ENCODE assay signal across 28 cellular contexts in genomic region chr11:1925373-1926155, GRCh38. TPM values are rescaled to one million over a fixed set of nuclear protein-coding genes. Genes with fewer than 3 reads are reported as not detected.
A peak's percentile ranks its signal among the peaks of the same experiment; 100 is the strongest.
DNase-seq lines count a peak whose midpoint lies in the region; ATAC-seq, FAIRE-seq and TF ChIP-seq lines count a peak whose summit lies in the region.
"Had no signal": no experiment of that assay in that cellular context is flagged by ENCODE, and none has a peak within 500 bp of the region (broad histone marks: within the 10 kb centered on the region; RNA-seq: fewer than 3 reads in every experiment).

No MANE protein-coding gene starts in this region.

- intact Hi-C loops in kidney (cut with DNase I), result no loop called here
- intact Hi-C loops in psoas muscle (cut with DNase I), result no loop called here

- DNase-seq in activated CD8-positive, alpha-beta memory T cell treated with anti-CD3 and anti-CD28 coated beads, Interleukin-2, amount 10 ng/mL, durations not matched to agents 7 days and 5 days, result peak; percentile 29
- no peak for DNase-seq in activated CD8-positive, alpha-beta memory T cell treated with anti-CD3 and anti-CD28 coated beads, Interleukin-2, amount 50 U/mL, for 48 hours
- peak; percentile 49 for DNase-seq in H7
- DNase-seq in kidney, result peak; percentile 66
- DNase-seq in psoas muscle, result peak in 1 of 2 donors; percentile 46
- DNase-seq in COLO668 (lab: John Stamatoyannopoulos, UW; ENCODE audit: unreplicated experiment), result no peak
- DNase-seq: 8988T; CD4-positive, CD25-positive, alpha-beta regulatory T cell; DMS153; GF-D8; HFFc6; IMR-90; NCI-H1417; NCI-H187; NCI-H2107; NCI-H510A; NCI-H748 treated with DMSO at 0.1 percent for 48 hours; NK-92 treated with Interleukin-12 subunit alpha and Interleukin-12 subunit beta, amount 100 ng/mL, for 24 hours; SHP77 treated with DMSO at 0.1 percent for 48 hours had no signal

- no peak overlapping the region for H3K4me3 ChIP-seq in H7 (ENCODE audit: insufficient read depth, low read depth, low read length)
- no peak overlapping the region for H3K4me3 ChIP-seq in kidney (ENCODE audit: low read length in 2 of 2)
- peak overlapping the region; percentile 75 for H3K4me3 ChIP-seq in psoas muscle
- H3K4me3 ChIP-seq: GM12878, Peyer's patch had no signal

- no peak overlapping the region for H3K4me3 Mint-ChIP-seq in activated CD8-positive, alpha-beta memory T cell treated with anti-CD3 and anti-CD28 coated beads, Interleukin-2, amount 10 ng/mL, durations not matched to agents 7 days and 5 days
- H3K4me3 Mint-ChIP-seq: CD4-positive, CD25-positive, alpha-beta regulatory T cell; HFFc6 had no signal

- H3K4me1 ChIP-seq in kidney (ENCODE audit: control insufficient read depth in 1 of 2, insufficient read depth in 1 of 2, low read depth in 1 of 2, low read length in 2 of 2), result no peaks in the 10 kb centered on the region
- peaks cover 68% of the 10 kb centered on the region for H3K4me1 ChIP-seq in psoas muscle

- H3K9me3 Mint-ChIP-seq in activated CD8-positive, alpha-beta memory T cell treated with anti-CD3 and anti-CD28 coated beads, Interleukin-2, amount 10 ng/mL, durations not matched to agents 7 days and 5 days (ENCODE audit: low read depth), result no peaks in the 10 kb centered on the region
- H3K9me3 Mint-ChIP-seq: CD4-positive, CD25-positive, alpha-beta regulatory T cell; HFFc6 had no signal

- TF ChIP-seq CTCF in kidney (IDR thresholded peaks at IDR 0.05; ENCODE audit: borderline replicate concordance, extremely low read depth, insufficient read depth) (no peak), psoas muscle (IDR thresholded peaks at IDR 0.05) (no peak)

- CTCF ChIA-PET in activated CD8-positive, alpha-beta memory T cell treated with anti-CD3 and anti-CD28 coated beads, Interleukin-2, amount 10 ng/mL, durations not matched to agents 7 days and 5 days (lab: Charles Lee), result no interaction called here

- no peak for FAIRE-seq in kidney (lab: Jason Lieb, UNC)
- FAIRE-seq: GM12878, H54 had no signal

- H3K36me3 Mint-ChIP-seq in activated CD8-positive, alpha-beta memory T cell treated with anti-CD3 and anti-CD28 coated beads, Interleukin-2, amount 10 ng/mL, durations not matched to agents 7 days and 5 days, result no peaks in the 10 kb centered on the region
- H3K36me3 Mint-ChIP-seq: CD4-positive, CD25-positive, alpha-beta regulatory T cell had no signal

- peaks cover 3% of the 10 kb centered on the region for H3K4me1 Mint-ChIP-seq in activated CD8-positive, alpha-beta memory T cell treated with anti-CD3 and anti-CD28 coated beads, Interleukin-2, amount 10 ng/mL, durations not matched to agents 7 days and 5 days

- H3K27ac ChIP-seq in kidney (ENCODE audit: low read depth in 2 of 2, low read length in 2 of 2), result no peak overlapping the region
- H3K27ac ChIP-seq in psoas muscle, result peak overlapping the region; percentile 94
- H3K27ac ChIP-seq: HL-60, Peyer's patch had no signal

- H3K36me3 ChIP-seq in H7 (replicated peaks; ENCODE audit: control insufficient read depth, insufficient read depth, low read length), result no peaks in the 10 kb centered on the region
- H3K36me3 ChIP-seq in kidney (ENCODE audit: control insufficient read depth in 1 of 2, insufficient read depth in 2 of 2, low read length in 2 of 2), result no peaks in the 10 kb centered on the region
- H3K36me3 ChIP-seq in psoas muscle (ENCODE audit: insufficient read depth in 1 of 2, low read depth in 1 of 2), result peaks cover 0 to 65% of the 10 kb centered on the region in 2 donors
- H3K36me3 ChIP-seq: Peyer's patch had no signal

- WGBS in psoas muscle, 3 donors, result 78 to 86% (median 86%) methylated on average over 21 to 23 of the region's 23 CpGs

- H3K27me3 ChIP-seq in H7 (ENCODE audit: control insufficient read depth, insufficient read depth, low read length) (no peaks in the 10 kb centered on the region), psoas muscle (ENCODE audit: insufficient read depth in 3 of 3, low read length in 2 of 3) (no peaks in the 10 kb centered on the region)
- H3K27me3 ChIP-seq: Peyer's patch had no signal

- H3K9ac ChIP-seq in kidney (ENCODE audit: low read length in 2 of 2), result no peak overlapping the region

- H3K27me3 Mint-ChIP-seq in activated CD8-positive, alpha-beta memory T cell treated with anti-CD3 and anti-CD28 coated beads, Interleukin-2, amount 10 ng/mL, durations not matched to agents 7 days and 5 days, result peaks cover 2% of the 10 kb centered on the region

- no peak for ATAC-seq in activated CD8-positive, alpha-beta memory T cell treated with anti-CD3 and anti-CD28 coated beads, Interleukin-2, amount 10 ng/mL, durations not matched to agents 7 days and 5 days
- ATAC-seq in psoas muscle (no peak), HG03108 (IDR thresholded peaks at IDR 0.05; ENCODE audit: unreplicated experiment) (no peak), GM19023 (IDR thresholded peaks at IDR 0.05; ENCODE audit: unreplicated experiment) (no peak)
- ATAC-seq: GM12878 had no signal

- no peak overlapping the region for H3K27ac Mint-ChIP-seq in activated CD8-positive, alpha-beta memory T cell treated with anti-CD3 and anti-CD28 coated beads, Interleukin-2, amount 10 ng/mL, durations not matched to agents 7 days and 5 days
- H3K27ac Mint-ChIP-seq: HFFc6 had no signal

- no peaks in the 10 kb centered on the region for H3K9me3 ChIP-seq in kidney (ENCODE audit: control insufficient read depth in 1 of 2, low read length in 2 of 2)
- H3K9me3 ChIP-seq in psoas muscle, result no peaks in the 10 kb centered on the region
- H3K9me3 ChIP-seq: Peyer's patch had no signal

RNA-seq across cellular contexts. Expression of gene TNNT3, which starts 6.1 kb away (rescaled TPM):
- 1 to 10 TPM; 1.1 to 7.6 TPM for total RNA-seq in activated CD8-positive, alpha-beta memory T cell treated with anti-CD3 and anti-CD28 coated beads, Interleukin-2, amount 10 ng/mL, durations not matched to agents 7 days and 5 days
- total RNA-seq in H7 (2014; rRNA removed; shearing (Covaris generic)), result not detected in 2 replicates
- total RNA-seq in kidney (0.60 TPM), psoas muscle (1,000 to 10,000 TPM; 1,884 to 7,638 (median 4,017) TPM)
- polyA plus RNA-seq in kidney (ENCODE audit: insufficient read depth, low read depth, low replicate concordance) (not detected), psoas muscle (1,000 to 10,000 TPM; 1,367 to 5,833 (median 3,289) TPM)
- total RNA-seq: GM12878, HFFc6, HT1080, IMR-90, M059J had no signal
- polyA plus RNA-seq: AG04450, IMR-90 had no signal

RNA-seq across cellular contexts. Expression of gene MRPL23, which starts 21.6 kb away (rescaled TPM):
- 100 to 1,000 TPM; 109 to 114 TPM for total RNA-seq in activated CD8-positive, alpha-beta memory T cell treated with anti-CD3 and anti-CD28 coated beads, Interleukin-2, amount 10 ng/mL, durations not matched to agents 7 days and 5 days
- 75.9 and 91.1 TPM in 2 replicates for total RNA-seq in H7 (2014; rRNA removed; shearing (Covaris generic))
- total RNA-seq in kidney, result 45.9 TPM
- 183 TPM for polyA plus RNA-seq in kidney (ENCODE audit: insufficient read depth, low read depth, low replicate concordance)
- total RNA-seq in psoas muscle, result 10 to 100 TPM; 46.3 to 91.8 (median 66.9) TPM
- polyA plus RNA-seq in psoas muscle, result 100 to 1,000 TPM in 2 of 3 donors, 10 to 100 TPM in 1; 75.4 to 163 (median 130) TPM

RNA-seq across cellular contexts. Expression of gene PRR33, which starts 33.9 kb away (rescaled TPM):
- total RNA-seq in activated CD8-positive, alpha-beta memory T cell treated with anti-CD3 and anti-CD28 coated beads, Interleukin-2, amount 10 ng/mL, durations not matched to agents 7 days and 5 days, result not detected
- total RNA-seq in H7 (2014; rRNA removed; shearing (Covaris generic)), result not detected in 2 replicates
- total RNA-seq in kidney (not detected), psoas muscle (1 to 10 TPM; 1.6 to 8.9 (median 2.4) TPM)
- polyA plus RNA-seq in kidney (ENCODE audit: insufficient read depth, low read depth, low replicate concordance) (not detected), psoas muscle (under 1 TPM; 0.16 to 1.00 (median 0.61) TPM)
- total RNA-seq: CD4-positive, CD25-positive, alpha-beta regulatory T cell; GM12878; HFFc6; HT1080; IMR-90; M059J; Peyer's patch had no signal
- polyA plus RNA-seq: AG04450, IMR-90 had no signal

Comparison
In these comparisons a context has a peak if more than half of its experiments do, and no peak if none do; other contexts are left out.
1. DNase-seq: peak in activated CD8-positive, alpha-beta memory T cell treated with anti-CD3 and anti-CD28 coated beads, Interleukin-2, amount 10 ng/mL, durations not matched to agents 7 days and 5 days (single experiment), H7 (single experiment) and kidney (single experiment); none in activated CD8-positive, alpha-beta memory T cell treated with anti-CD3 and anti-CD28 coated beads, Interleukin-2, amount 50 U/mL, for 48 hours (single experiment) and COLO668 (single experiment).
2. RNA of gene TNNT3, which starts 6.1 kb away (total RNA-seq): 1,884 to 7,638 TPM in psoas muscle; 1.1 to 7.6 TPM in activated CD8-positive, alpha-beta memory T cell treated with anti-CD3 and anti-CD28 coated beads, Interleukin-2, amount 10 ng/mL, durations not matched to agents 7 days and 5 days, 0.60 TPM in kidney (single experiment) and not detected in H7; every median in the first group is over 100 times any median in the second.